7 cellular contexts compared by ENCODE assay signal in the genomic region with DNA sequence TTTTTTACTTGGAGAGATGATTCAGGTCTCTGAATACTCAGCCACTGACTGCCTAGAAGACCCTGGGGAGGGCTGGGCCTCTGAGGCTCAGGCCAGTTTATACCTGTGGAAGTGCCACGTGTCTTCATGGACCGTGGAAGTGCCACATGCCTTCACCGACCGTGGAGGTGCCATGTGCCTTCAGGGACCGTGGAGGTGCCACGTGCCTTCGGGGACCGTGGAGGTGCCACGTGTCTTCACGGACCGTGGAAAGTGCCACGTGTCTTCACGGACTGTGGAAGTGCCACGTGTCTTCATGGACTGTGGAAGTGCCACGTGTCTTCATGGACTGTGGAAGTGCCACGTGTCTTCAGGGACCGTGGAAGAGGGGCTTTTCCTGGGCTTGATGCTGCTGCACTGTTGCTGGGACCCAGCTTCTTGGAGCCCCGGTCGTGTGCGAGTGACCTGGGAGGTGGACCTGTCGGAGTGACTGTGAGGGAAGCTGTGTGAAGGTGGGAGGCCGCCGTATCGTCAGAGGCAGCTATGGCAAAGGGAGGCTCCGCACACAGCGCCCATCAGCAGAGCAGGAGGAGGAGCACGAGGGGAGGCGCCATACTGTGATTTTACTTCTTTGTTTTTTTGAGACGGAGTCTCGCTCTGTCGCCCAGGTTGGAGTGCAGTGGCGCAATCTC.
A peak's percentile ranks its signal among the peaks of the same experiment; 100 is the strongest.
DNase-seq lines count a peak whose midpoint lies in the region; ATAC-seq, FAIRE-seq and TF ChIP-seq lines count a peak whose summit lies in the region.
"Not testable (repeated sequence)": the region's sequence is repeated elsewhere in the genome, so short reads cannot be mapped to it uniquely, and the experiment has no call there.

No MANE protein-coding gene starts in this region.

- TF ChIP-seq CTCF in CD4-positive, alpha-beta T cell (IDR thresholded peaks at IDR 0.05); RWPE1 (conservative IDR thresholded peaks at IDR 0.05; ENCODE audit: low read depth); K562 (IDR thresholded peaks at IDR 0.05 in 2 of 3, conservative IDR thresholded peaks at IDR 0.05 in 1 of 3; ENCODE audit: insufficient read depth in 2 of 3, low read depth in 1 of 3, low read length in 3 of 3); gastroesophageal sphincter (IDR thresholded peaks at IDR 0.05); lower lobe of right lung (IDR thresholded peaks at IDR 0.05): not testable (repeated sequence)

- TF ChIP-seq EP300 in K562 (IDR thresholded peaks at IDR 0.05; ENCODE audit: low read length); gastroesophageal sphincter (IDR thresholded peaks at IDR 0.05): not testable (repeated sequence)

- not testable (repeated sequence) for BruUV-seq in K562 (replicated peaks; lab: Mats Ljungman, UMichigan)

- H3K9ac ChIP-seq in K562 (ENCODE audit: insufficient read depth in 1 of 2, low read depth in 2 of 2, low read length in 2 of 2): not testable (repeated sequence)

- not testable (repeated sequence) for H3K9me3 Mint-ChIP-seq in CD4-positive, alpha-beta T cell

- not testable (repeated sequence) for H4K20me1 ChIP-seq in K562 (replicated peaks; ENCODE audit: control insufficient read depth, insufficient read depth, low read length)

- TF ChIP-seq POLR2A in K562 (conservative IDR thresholded peaks at IDR 0.05); gastroesophageal sphincter (IDR thresholded peaks at IDR 0.05): not testable (repeated sequence)

- H3K27me3 ChIP-seq in CD4-positive, alpha-beta T cell (ENCODE audit: control insufficient read depth, insufficient read depth, low read length); gastroesophageal sphincter; lower lobe of right lung (ENCODE audit: low read depth): not testable (repeated sequence)
- peaks cover 0 to 18% of the 10 kb centered on the region in 2 experiments; a peak in 2 of 5 replicates for H3K27me3 ChIP-seq in K562 (ENCODE audit: control insufficient read depth in 2 of 2, insufficient read depth in 2 of 2, low read length in 2 of 2)

- POLR2A ChIA-PET in CD4-positive, alpha-beta T cell (lab: Charles Lee); RWPE1 (lab: Yijun Ruan, JAX; ENCODE audit: low non-redundant PET); K562 (lab: Yijun Ruan, JAX): not testable (repeated sequence)

- H3K27ac ChIP-seq in CD4-positive, alpha-beta T cell (ENCODE audit: low read depth, low read length); K562 (ENCODE audit: extremely low read depth, low read depth, low read length): not testable (repeated sequence)
- H3K27ac ChIP-seq in RWPE1 (peak overlapping the region; percentile 92), gastroesophageal sphincter (peak overlapping the region in 3 of 4 donors; percentile 4 to 80 (median 62)), lower lobe of right lung (peak overlapping the region; percentile 86)

- H3K4me1 ChIP-seq in K562 (replicated peaks in 1 of 2; ENCODE audit: control insufficient read depth in 2 of 2, insufficient read depth in 2 of 2, low read length in 2 of 2) (peaks cover 8 to 38% of the 10 kb centered on the region in 2 experiments; a peak in 4 of 5 replicates), gastroesophageal sphincter (peaks cover 0 to 37% (median 21%) of the 10 kb centered on the region in 3 donors), lower lobe of right lung (peaks cover 14% of the 10 kb centered on the region)

- peak; percentile 48 for ATAC-seq in CD4-positive, alpha-beta T cell (ENCODE audit: poor library complexity)
- ATAC-seq in K562, gastroesophageal sphincter, lower lobe of right lung: not testable (repeated sequence)

- WGBS in K562 (ENCODE audit: insufficient coverage, low coverage, missing lambda C conversion rate): 50% methylated on average over 28 of the region's 32 CpGs
- WGBS in gastroesophageal sphincter (ENCODE audit: low coverage in 1 of 2), 2 donors: 97 to 98% methylated on average over 13 to 14 of the region's 32 CpGs

- peak in 5 of 10 experiments; percentile 13 to 46 (median 26) for DNase-seq in CD4-positive, alpha-beta T cell
- not testable (repeated sequence) for DNase-seq in RWPE1 (ENCODE audit: low spot score); K562 (ENCODE audit: extremely low read depth in 1 of 4, low spot score in 3 of 4); lower lobe of right lung
- peak; percentile 45 for DNase-seq in activated T-cell treated with anti-CD3 and anti-CD28 coated beads, Interleukin-2, amount 50 U/mL, for 1 hour
- DNase-seq in stimulated activated CD4-positive, alpha-beta T cell treated with anti-CD3 and anti-CD28 coated beads, Interleukin-1b, Interleukin-23, amount 100 ng/mL, for 48 hours: peak; percentile 5

- H3K36me3 Mint-ChIP-seq in CD4-positive, alpha-beta T cell (ENCODE audit: low read depth): peaks cover 17% of the 10 kb centered on the region

- peak overlapping the region; percentile 84 for H3K4me3 Mint-ChIP-seq in CD4-positive, alpha-beta T cell

- not testable (repeated sequence) for FAIRE-seq in K562 (lab: Jason Lieb, UNC)

- H3K36me3 ChIP-seq in K562 (ENCODE audit: control insufficient read depth, insufficient read depth, low read length); gastroesophageal sphincter; lower lobe of right lung: not testable (repeated sequence)

- not testable (repeated sequence) for H2AFZ ChIP-seq in K562 (ENCODE audit: low read depth, low read length)

- H3K4me2 ChIP-seq in K562 (ENCODE audit: insufficient read depth, low read length): not testable (repeated sequence)

- H3K27ac Mint-ChIP-seq in CD4-positive, alpha-beta T cell: peak overlapping the region; percentile 99

- H3K9me1 ChIP-seq in K562 (ENCODE audit: control insufficient read depth, insufficient read depth, low read length): not testable (repeated sequence)

- intact Hi-C loops in CD4-positive, alpha-beta T cell (cut with DNase I, micrococcal nuclease); K562 (cut with micrococcal nuclease); lower lobe of right lung (cut with DNase I): not testable (repeated sequence)

- not testable (repeated sequence) for H3K9me3 ChIP-seq in CD4-positive, alpha-beta T cell (ENCODE audit: control insufficient read depth, low read length); K562 (replicated peaks; ENCODE audit: control insufficient read depth, insufficient read depth, low read depth, low read length); gastroesophageal sphincter; lower lobe of right lung

- not testable (repeated sequence) for H3K4me3 ChIP-seq in K562, gastroesophageal sphincter, lower lobe of right lung

- H3K27me3 Mint-ChIP-seq in CD4-positive, alpha-beta T cell: not testable (repeated sequence)

- H3K4me1 Mint-ChIP-seq in CD4-positive, alpha-beta T cell (ENCODE audit: low read depth): peaks cover 55% of the 10 kb centered on the region

- CTCF ChIA-PET in CD4-positive, alpha-beta T cell (lab: Charles Lee); RWPE1 (lab: Yijun Ruan, JAX); K562 (lab: Yijun Ruan, JAX; ENCODE audit: low intra/inter-chr PET ratio): not testable (repeated sequence)

- in situ Hi-C loops in K562 (cut with MboI): not testable (repeated sequence)

- H3K79me2 ChIP-seq in K562 (ENCODE audit: control insufficient read depth, insufficient read depth, low read length): not testable (repeated sequence)

- TF ChIP-seq RAD21 in K562 (CRISPR knock-in tag; conservative IDR thresholded peaks at IDR 0.05 in 1 of 2, IDR thresholded peaks at IDR 0.05 in 1 of 2): not testable (repeated sequence)

TF ChIP-seq in K562, 482 proteins besides CTCF, POLR2A, EP300 and RAD21:
- TF ChIP-seq, protein P1, sequence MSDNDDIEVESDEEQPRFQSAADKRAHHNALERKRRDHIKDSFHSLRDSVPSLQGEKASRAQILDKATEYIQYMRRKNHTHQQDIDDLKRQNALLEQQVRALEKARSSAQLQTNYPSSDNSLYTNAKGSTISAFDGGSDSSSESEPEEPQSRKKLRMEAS (CRISPR knock-in tag; IDR thresholded peaks at IDR 0.05): peak; percentile 59; the same call in 1 of the 2 replicates
- TF ChIP-seq, protein P2, sequence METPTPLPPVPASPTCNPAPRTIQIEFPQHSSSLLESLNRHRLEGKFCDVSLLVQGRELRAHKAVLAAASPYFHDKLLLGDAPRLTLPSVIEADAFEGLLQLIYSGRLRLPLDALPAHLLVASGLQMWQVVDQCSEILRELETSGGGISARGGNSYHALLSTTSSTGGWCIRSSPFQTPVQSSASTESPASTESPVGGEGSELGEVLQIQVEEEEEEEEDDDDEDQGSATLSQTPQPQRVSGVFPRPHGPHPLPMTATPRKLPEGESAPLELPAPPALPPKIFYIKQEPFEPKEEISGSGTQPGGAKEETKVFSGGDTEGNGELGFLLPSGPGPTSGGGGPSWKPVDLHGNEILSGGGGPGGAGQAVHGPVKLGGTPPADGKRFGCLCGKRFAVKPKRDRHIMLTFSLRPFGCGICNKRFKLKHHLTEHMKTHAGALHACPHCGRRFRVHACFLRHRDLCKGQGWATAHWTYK (CRISPR knock-in tag; IDR thresholded peaks at IDR 0.05): peak; percentile 95
- TF ChIP-seq, protein P3, sequence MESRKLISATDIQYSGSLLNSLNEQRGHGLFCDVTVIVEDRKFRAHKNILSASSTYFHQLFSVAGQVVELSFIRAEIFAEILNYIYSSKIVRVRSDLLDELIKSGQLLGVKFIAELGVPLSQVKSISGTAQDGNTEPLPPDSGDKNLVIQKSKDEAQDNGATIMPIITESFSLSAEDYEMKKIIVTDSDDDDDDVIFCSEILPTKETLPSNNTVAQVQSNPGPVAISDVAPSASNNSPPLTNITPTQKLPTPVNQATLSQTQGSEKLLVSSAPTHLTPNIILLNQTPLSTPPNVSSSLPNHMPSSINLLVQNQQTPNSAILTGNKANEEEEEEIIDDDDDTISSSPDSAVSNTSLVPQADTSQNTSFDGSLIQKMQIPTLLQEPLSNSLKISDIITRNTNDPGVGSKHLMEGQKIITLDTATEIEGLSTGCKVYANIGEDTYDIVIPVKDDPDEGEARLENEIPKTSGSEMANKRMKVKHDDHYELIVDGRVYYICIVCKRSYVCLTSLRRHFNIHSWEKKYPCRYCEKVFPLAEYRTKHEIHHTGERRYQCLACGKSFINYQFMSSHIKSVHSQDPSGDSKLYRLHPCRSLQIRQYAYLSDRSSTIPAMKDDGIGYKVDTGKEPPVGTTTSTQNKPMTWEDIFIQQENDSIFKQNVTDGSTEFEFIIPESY (CRISPR knock-in tag; IDR thresholded peaks at IDR 0.05): 0 out of 2 replicates have a peak, but pooled peaks have one; percentile 54
